In genomic region chr6:6694368-6694780, GRCh38 we compare ENCODE assay signal across 13 cellular contexts.
DNase-seq lines count a peak whose midpoint lies in the region; ATAC-seq and TF ChIP-seq lines count a peak whose summit lies in the region.
"Had no signal": no experiment of that assay in that cellular context is flagged by ENCODE, and none has a peak within 500 bp of the region (broad histone marks: within the 10 kb centered on the region; RNA-seq: fewer than 3 reads in every experiment).

No MANE protein-coding gene starts in this region.

- H3K4me1 ChIP-seq in BLaER1 treated with 17β-estradiol and CSF1 and Interleukin-3, amounts not matched to agents 10 nM and 100 nM: peaks cover 53 to 70% (median 58%) of the 10 kb centered on the region in 10 experiments
- peaks cover 60% of the 10 kb centered on the region for H3K4me1 ChIP-seq in lower lobe of right lung

- H3K4me3 ChIP-seq in BLaER1 treated with 17β-estradiol and CSF1 and Interleukin-3, amounts not matched to agents 10 nM and 100 nM: no peak overlapping the region
- H3K4me3 ChIP-seq in HL-60 (replicated peaks; ENCODE audit: insufficient read depth, low read length): no peak overlapping the region
- no peak overlapping the region for H3K4me3 ChIP-seq in brain microvascular endothelial cell (ENCODE audit: low read depth, low read length)
- H3K4me3 ChIP-seq in lower lobe of right lung: peak overlapping the region; percentile 7

- ATAC-seq in lower lobe of right lung: peak; percentile 44 to 46
- ATAC-seq in GM19395 (IDR thresholded peaks at IDR 0.05; ENCODE audit: unreplicated experiment): no peak

- H3K9me3 ChIP-seq in BLaER1 treated with 17β-estradiol and CSF1 and Interleukin-3, amounts not matched to agents 10 nM and 100 nM (replicated peaks in 1 of 11): peaks cover 22 to 30% (median 28%) of the 10 kb centered on the region in 11 experiments
- H3K9me3 ChIP-seq in lower lobe of right lung: no peaks in the 10 kb centered on the region

- H3K9ac ChIP-seq in BLaER1 treated with 17β-estradiol and CSF1 and Interleukin-3, amounts not matched to agents 10 nM and 100 nM: peak overlapping the region in 1 of 11 experiments; percentile 41; a peak in 1 of 22 replicates

- intact Hi-C loops in lower lobe of right lung (cut with DNase I): no loop called here

- H3K36me3 ChIP-seq in BLaER1 treated with 17β-estradiol and CSF1 and Interleukin-3, amounts not matched to agents 10 nM and 100 nM: peaks cover 0 to 13% (median 10%) of the 10 kb centered on the region in 11 experiments; a peak in 9 of 22 replicates
- H3K36me3 ChIP-seq in brain microvascular endothelial cell (replicated peaks) (no peaks in the 10 kb centered on the region), lower lobe of right lung (no peaks in the 10 kb centered on the region)

- no peaks in the 10 kb centered on the region for H3K27me3 ChIP-seq in BLaER1 treated with 17β-estradiol and CSF1 and Interleukin-3, amounts not matched to agents 10 nM and 100 nM
- H3K27me3 ChIP-seq in HL-60 (ENCODE audit: insufficient read depth, poor library complexity, severe bottlenecking) (no peaks in the 10 kb centered on the region), brain microvascular endothelial cell (replicated peaks) (no peaks in the 10 kb centered on the region), lower lobe of right lung (ENCODE audit: low read depth) (no peaks in the 10 kb centered on the region)

- peak in 1 of 2 experiments; percentile 68 for DNase-seq in HL-60 (ENCODE audit: low read depth in 1 of 2, low spot score in 1 of 2)
- no peak for DNase-seq in brain microvascular endothelial cell
- peak; percentile 58 for DNase-seq in lower lobe of right lung
- DNase-seq in nucleus accumbens (lab: John Stamatoyannopoulos, UW): no peak
- no peak for DNase-seq in UCSD-AML1 (lab: John Stamatoyannopoulos, UW; ENCODE audit: unreplicated experiment)
- DNase-seq in NCI-H446 (lab: John Stamatoyannopoulos, UW): no peak
- DNase-seq: AML-193; NCI-H1092 treated with DMSO at 0.1 percent for 48 hours; SHP77; stimulated activated CD4-positive, alpha-beta T cell treated with anti-CD3 and anti-CD28 coated beads, Interleukin-12 subunit alpha, Interleukin-12 subunit beta, amount 100 ng/mL, for 4 hours; stimulated activated naive CD4-positive, alpha-beta T cell had no signal

- H3K27ac ChIP-seq in BLaER1 treated with 17β-estradiol and CSF1 and Interleukin-3, amounts not matched to agents 10 nM and 100 nM: peak overlapping the region in 4 of 11 experiments; percentile 47 to 68 (median 50); a peak in 7 of 22 replicates
- H3K27ac ChIP-seq in HL-60 (replicated peaks) (peak overlapping the region; percentile 91), brain microvascular endothelial cell (no peak overlapping the region), lower lobe of right lung (peak overlapping the region; percentile 85)

- in situ Hi-C loops in brain microvascular endothelial cell (cut with HindIII; ENCODE audit: low pct_ligation_motif_present, low sequenced_read_pairs): no loop called here

- H4K20me1 ChIP-seq in BLaER1 treated with 17β-estradiol and CSF1 and Interleukin-3, amounts not matched to agents 10 nM and 100 nM: no peaks in the 10 kb centered on the region

- no peak for TF ChIP-seq CTCF in HL-60 (IDR thresholded peaks at IDR 0.05; ENCODE audit: insufficient read depth, low read length)
- TF ChIP-seq CTCF in brain microvascular endothelial cell (IDR thresholded peaks at IDR 0.05; ENCODE audit: low read depth, low read length, missing control alignments): peak; percentile 3
- TF ChIP-seq CTCF in lower lobe of right lung (IDR thresholded peaks at IDR 0.05): peak; percentile 13

- H3K4me2 ChIP-seq in BLaER1 treated with 17β-estradiol and CSF1 and Interleukin-3, amounts not matched to agents 10 nM and 100 nM: peak overlapping the region; percentile 46 to 93 (median 69)
